In genomic region chr1:210949940-210950546, GRCh38 we compare ENCODE assay signal across 8 cellular contexts.
DNase-seq lines count a peak whose midpoint lies in the region; ATAC-seq and TF ChIP-seq lines count a peak whose summit lies in the region.
"Not testable (repeated sequence)": the region's sequence is repeated elsewhere in the genome, so short reads cannot be mapped to it uniquely, and the experiment has no call there.

No MANE protein-coding gene starts in this region.

- H2AFZ ChIP-seq in mammary epithelial cell (ENCODE audit: low read depth, low read length) = not testable (repeated sequence)

- H3K36me3 ChIP-seq in mammary epithelial cell (ENCODE audit: insufficient read depth, low read length) = not testable (repeated sequence)

- not testable (repeated sequence) for H3K79me2 ChIP-seq in mammary epithelial cell (ENCODE audit: insufficient read depth, low read length)

- not testable (repeated sequence) for H3K4me1 ChIP-seq in mammary epithelial cell (ENCODE audit: insufficient read depth, low read length)

- DNase-seq in D341Med (ENCODE audit: low spot score) (peak; percentile 76), HT1080 (ENCODE audit: low read depth) (peak; percentile 25), NOMO-1 treated with DMSO at 0.1 percent for 48 hours (lab: John Stamatoyannopoulos, UW; ENCODE audit: unreplicated experiment) (peak; percentile 1), mammary epithelial cell (peak; percentile 29), left lobe of liver (ENCODE audit: low spot score) (peak; percentile 63)
- peak; percentile 40 for DNase-seq in activated CD4-positive, alpha-beta T cell treated with anti-CD3 and anti-CD28 coated beads, Interleukin-2, amount 50 U/mL, for 1 hour
- DNase-seq in stimulated activated CD8-positive, alpha-beta memory T cell treated with anti-CD3 and anti-CD28 coated beads, Interleukin-15, amount 100 ng/mL, for 1 hour (ENCODE audit: low read depth) = peak; percentile 10

- peak; percentile 77 to 83 for TF ChIP-seq CTCF in mammary epithelial cell (conservative IDR thresholded peaks at IDR 0.05 in 1 of 2, IDR thresholded peaks at IDR 0.05 in 1 of 2; ENCODE audit: extremely low read depth in 1 of 2, insufficient read depth in 1 of 2, low read depth in 1 of 2, low read length in 2 of 2)

- intact Hi-C loops in mammary epithelial cell (cut with micrococcal nuclease) = loop anchor here (1.0 to 5.0 kb wide), 4 partner anchors 187 to 543 kb away; no protein-coding TSS in a partner anchor

- not testable (repeated sequence) for H3K9me3 ChIP-seq in mammary epithelial cell (replicated peaks; ENCODE audit: insufficient read depth, low read length)

- no CpG with 5 or more reads among the region's 2 CpGs for WGBS in mammary epithelial cell (ENCODE audit: low coverage, missing lambda C conversion rate)

- ATAC-seq in GM21390 (IDR thresholded peaks at IDR 0.05; ENCODE audit: unreplicated experiment) (peak; percentile 86), left lobe of liver (peak; percentile 97)

- H3K27ac ChIP-seq in mammary epithelial cell (ENCODE audit: insufficient read depth, low read depth, low read length) = not testable (repeated sequence)

- CTCF ChIA-PET in mammary epithelial cell (lab: Charles Lee; ENCODE audit: low non-redundant PET) = interaction anchor here (0.7 kb wide), 1 partner anchor 109 kb away, joined by 6 read pairs; no protein-coding TSS in a partner anchor

- not testable (repeated sequence) for BruUV-seq in mammary epithelial cell (replicated peaks; lab: Mats Ljungman, UMichigan)

- not testable (repeated sequence) for H3K27me3 ChIP-seq in mammary epithelial cell (ENCODE audit: insufficient read depth, low read length)

- dilution Hi-C loops in mammary epithelial cell (cut with HindIII; ENCODE audit: low sequenced_read_pairs) = not testable (repeated sequence)

- in situ Hi-C loops in mammary epithelial cell (cut with MboI; ENCODE audit: low sequenced_read_pairs in 2 of 2) = not testable (repeated sequence)

- H4K20me1 ChIP-seq in mammary epithelial cell (ENCODE audit: insufficient read depth, low read length) = not testable (repeated sequence)

- not testable (repeated sequence) for H3K4me3 ChIP-seq in mammary epithelial cell (replicated peaks in 1 of 3; ENCODE audit: insufficient read depth in 1 of 3, low read depth in 2 of 3, low read length in 3 of 3)

- H3K9ac ChIP-seq in mammary epithelial cell (ENCODE audit: insufficient read depth, low read length) = not testable (repeated sequence)

- H3K4me2 ChIP-seq in mammary epithelial cell (ENCODE audit: insufficient read depth, low read depth, low read length) = not testable (repeated sequence)

Comparison
In these comparisons a context has a peak if more than half of its experiments do, and no peak if none do; other contexts are left out.
1. DNase-seq: peak in every context shown above with its lines; median percentile 76 in D341Med; 63 in left lobe of liver; 40 in activated CD4-positive, alpha-beta T cell treated with anti-CD3 and anti-CD28 coated beads, Interleukin-2, amount 50 U/mL, for 1 hour; 29 in mammary epithelial cell; 25 in HT1080; 10 in stimulated activated CD8-positive, alpha-beta memory T cell treated with anti-CD3 and anti-CD28 coated beads, Interleukin-15, amount 100 ng/mL, for 1 hour; 1 in NOMO-1 treated with DMSO at 0.1 percent for 48 hours.